In genomic region chr3:59406943-59407342, GRCh38 we compare ENCODE assay signal across 9 cellular contexts.
DNase-seq lines count a peak whose midpoint lies in the region; ATAC-seq and TF ChIP-seq lines count a peak whose summit lies in the region.
"Had no signal": no experiment of that assay in that cellular context is flagged by ENCODE, and none has a peak within 500 bp of the region (broad histone marks: within the 10 kb centered on the region; RNA-seq: fewer than 3 reads in every experiment).

No MANE protein-coding gene starts in this region.

- H2AFZ ChIP-seq in MM.1S (ENCODE audit: low read length): peak overlapping the region; percentile 56

- H3K9ac ChIP-seq in MM.1S (ENCODE audit: low read length) (peak overlapping the region; percentile 63), colonic mucosa (ENCODE audit: low read depth in 2 of 2, low read length in 2 of 2) (peak overlapping the region in 1 of 2 donors; percentile 14)

- H3K9me3 ChIP-seq in MM.1S (replicated peaks; ENCODE audit: insufficient read depth, low read length) (no peaks in the 10 kb centered on the region), colonic mucosa (no peaks in the 10 kb centered on the region), left lung (no peaks in the 10 kb centered on the region)
- H3K9me3 ChIP-seq: neutrophil had no signal

- TF ChIP-seq CTCF in MM.1S (IDR thresholded peaks at IDR 0.05; ENCODE audit: low read length): no peak
- no peak for TF ChIP-seq CTCF in colonic mucosa (IDR thresholded peaks at IDR 0.05)
- no peak for TF ChIP-seq CTCF in left lung (IDR thresholded peaks at IDR 0.05)

- peak; percentile 81 for ATAC-seq in GM18499 (IDR thresholded peaks at IDR 0.05; ENCODE audit: insufficient read depth, unreplicated experiment)
- peak; percentile 66 for ATAC-seq in GM19438 (IDR thresholded peaks at IDR 0.05; ENCODE audit: low read depth, unreplicated experiment)
- ATAC-seq in HG02943 (IDR thresholded peaks at IDR 0.05; ENCODE audit: low read depth, unreplicated experiment): peak; percentile 86
- no peak for ATAC-seq in left lung
- ATAC-seq in Right ventricle myocardium superior (ENCODE audit: poor library complexity): no peak

- H3K9me2 ChIP-seq in MM.1S (replicated peaks; ENCODE audit: insufficient read depth, low read length): no peaks in the 10 kb centered on the region

- H3K79me2 ChIP-seq in MM.1S (ENCODE audit: low read length): no peaks in the 10 kb centered on the region

- H3K4me1 ChIP-seq in MM.1S (ENCODE audit: low read length) (peaks cover 26% of the 10 kb centered on the region), colonic mucosa (peaks cover 14% of the 10 kb centered on the region), left lung (no peaks in the 10 kb centered on the region)

- H3K36me3 ChIP-seq in MM.1S (replicated peaks; ENCODE audit: insufficient read depth, low read length) (no peaks in the 10 kb centered on the region), colonic mucosa (no peaks in the 10 kb centered on the region), left lung (no peaks in the 10 kb centered on the region)
- H3K36me3 ChIP-seq: neutrophil had no signal

- H3F3A ChIP-seq in MM.1S (ENCODE audit: insufficient read depth, low read length): peaks cover 23% of the 10 kb centered on the region

- peak overlapping the region; percentile 94 for H3K27ac ChIP-seq in MM.1S (ENCODE audit: low read length)
- H3K27ac ChIP-seq in colonic mucosa: no peak overlapping the region
- no peak overlapping the region for H3K27ac ChIP-seq in left lung
- H3K27ac ChIP-seq: neutrophil had no signal

- no peaks in the 10 kb centered on the region for H3K27me3 ChIP-seq in MM.1S (replicated peaks; ENCODE audit: insufficient read depth, low read length)
- H3K27me3 ChIP-seq in colonic mucosa: no peaks in the 10 kb centered on the region
- no peaks in the 10 kb centered on the region for H3K27me3 ChIP-seq in left lung

- peak overlapping the region; percentile 78 for H3K4me2 ChIP-seq in MM.1S (ENCODE audit: low read depth, low read length)

- intact Hi-C loops in colonic mucosa (cut with DNase I): no loop called here
- intact Hi-C loops in left lung (cut with DNase I): no loop called here
- intact Hi-C loops in Right ventricle myocardium superior (cut with DNase I): no loop called here
- intact Hi-C loops in cardiac septum (cut with DNase I): no loop called here

- H4K20me1 ChIP-seq in MM.1S (ENCODE audit: insufficient read depth, low read length): no peaks in the 10 kb centered on the region

- H3K4me3 ChIP-seq in MM.1S (ENCODE audit: low read length) (peak overlapping the region; percentile 47), colonic mucosa (no peak overlapping the region), left lung (no peak overlapping the region)

- DNase-seq in MM.1S (peak; percentile 87), colonic mucosa (no peak), left lung (no peak), Right ventricle myocardium superior (no peak), cardiac septum (ENCODE audit: low spot score) (no peak)

Comparison
In these comparisons a context has a peak if more than half of its experiments do, and no peak if none do; other contexts are left out.
1. ATAC-seq: peak in GM18499 (single experiment), GM19438 (single experiment) and HG02943 (single experiment); none in left lung (single experiment) and Right ventricle myocardium superior (single experiment).